ENCODE assay signal across 17 cellular contexts in the genomic region with DNA sequence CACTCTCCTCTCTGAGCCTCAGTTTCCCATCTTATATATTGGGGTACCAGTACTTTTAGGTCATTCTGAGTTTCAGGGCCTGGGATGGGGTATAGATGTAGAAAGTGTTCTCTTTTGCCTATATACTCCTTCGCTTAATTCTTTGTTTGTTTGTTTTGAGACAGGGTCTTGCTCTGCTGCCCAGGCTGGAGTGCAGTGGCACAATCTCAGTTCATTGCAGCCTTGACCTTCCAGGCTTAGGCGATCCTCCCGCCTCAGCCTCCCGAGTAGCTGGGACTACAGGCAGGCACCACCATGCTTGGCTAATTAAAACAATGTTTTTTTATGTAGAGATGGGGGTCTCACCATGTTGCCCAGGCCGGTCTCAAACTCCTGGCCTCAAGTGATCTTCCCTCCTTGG. TPM values are rescaled to one million over a fixed set of nuclear protein-coding genes. Genes with fewer than 3 reads are reported as not detected.
A peak's percentile ranks its signal among the peaks of the same experiment; 100 is the strongest.
DNase-seq lines count a peak whose midpoint lies in the region; ATAC-seq and TF ChIP-seq lines count a peak whose summit lies in the region.
"Had no signal": no experiment of that assay in that cellular context is flagged by ENCODE, and none has a peak within 500 bp of the region (broad histone marks: within the 10 kb centered on the region; RNA-seq: fewer than 3 reads in every experiment).

No MANE protein-coding gene starts in this region.

- H3K9me3 Mint-ChIP-seq in WTC11 = no peaks in the 10 kb centered on the region
- H3K9me3 Mint-ChIP-seq: CD4-positive, alpha-beta T cell; CD8-positive, alpha-beta T cell had no signal

- CTCF ChIA-PET in HEK293 (lab: Yijun Ruan, JAX) = interaction anchor here (1.1 to 1.3 kb wide), 4 partner anchors 14 to 34 kb away, joined by 3 to 6 read pairs (median 4); no protein-coding TSS in a partner anchor
- CTCF ChIA-PET in WTC11 (lab: Charles Lee) = interaction anchor here (1.2 to 2.2 kb wide), 4 partner anchors 14 to 20 kb away, joined by 3 to 8 read pairs (median 6); no protein-coding TSS in a partner anchor

- peaks cover 32% of the 10 kb centered on the region for H3K4me1 Mint-ChIP-seq in WTC11
- H3K4me1 Mint-ChIP-seq: B cell had no signal

- TF ChIP-seq CTCF in HEK293 (tag by site-specific recombination; IDR thresholded peaks at IDR 0.05) (no peak), WTC11 (IDR thresholded peaks at IDR 0.05) (no peak), dorsolateral prefrontal cortex (IDR thresholded peaks at IDR 0.05 in 54 of 56, conservative IDR thresholded peaks at IDR 0.05 in 2 of 56; ENCODE audit: low read depth in 1 of 56, partially characterized antibody in 56 of 56) (no peak)

- H3K27me3 ChIP-seq in dorsolateral prefrontal cortex = peaks cover 0 to 4% (median 0%) of the 10 kb centered on the region in 45 donors

- H3K27ac ChIP-seq in HEK293 (ENCODE audit: extremely low read depth, low read depth, low read length) (no peak overlapping the region), dorsolateral prefrontal cortex (peak overlapping the region in 30 of 59 donors; percentile 17 to 75 (median 55))
- H3K27ac ChIP-seq: 22Rv1; A549; BLaER1 treated with 17β-estradiol and CSF1 and Interleukin-3, amounts not matched to agents 10 nM and 100 nM; C4-2B had no signal

- DNase-seq in WTC11 (ENCODE audit: low spot score) (no peak), dorsolateral prefrontal cortex (no peak), NCI-H1105 treated with DMSO at 0.1 percent for 48 hours (lab: John Stamatoyannopoulos, UW) (no peak), activated gamma-delta T cell (lab: John Stamatoyannopoulos, UW) (no peak)
- DNase-seq: AML-193; Caco-2; Calu3; CD4-positive, alpha-beta T cell; CD8-positive, alpha-beta T cell; DMS79 treated with DMSO at 0.1 percent for 48 hours; GF-D8 had no signal

- H3K27ac Mint-ChIP-seq in WTC11 = no peak overlapping the region
- H3K27ac Mint-ChIP-seq: B cell; CD4-positive, alpha-beta T cell; CD8-positive, alpha-beta T cell had no signal

- H3K4me3 ChIP-seq in HEK293 (ENCODE audit: low read depth, low read length) = no peak overlapping the region
- no peak overlapping the region for H3K4me3 ChIP-seq in dorsolateral prefrontal cortex
- H3K4me3 ChIP-seq: A549; BLaER1 treated with 17β-estradiol and CSF1 and Interleukin-3, amounts not matched to agents 10 nM and 100 nM had no signal

- H3K36me3 Mint-ChIP-seq in WTC11 = peaks cover 16% of the 10 kb centered on the region
- H3K36me3 Mint-ChIP-seq: CD8-positive, alpha-beta T cell had no signal

- H3K27me3 Mint-ChIP-seq in WTC11 (ENCODE audit: low read depth) = no peaks in the 10 kb centered on the region

- POLR2A ChIA-PET in HEK293 (lab: Yijun Ruan, JAX) = no interaction called here
- POLR2A ChIA-PET in WTC11 (lab: Charles Lee) = interaction anchor here (0.8 kb wide), 1 partner anchor 37 kb away, joined by 10 read pairs; no protein-coding TSS in a partner anchor

- H3K4me1 ChIP-seq in HEK293 (ENCODE audit: control insufficient read depth, insufficient read depth, low read length) = 0 out of 2 replicates have a peak, but pooled peaks cover 7% of the 10 kb centered on the region
- H3K4me1 ChIP-seq: A549, Caco-2 had no signal

- H3K36me3 ChIP-seq in HEK293 (ENCODE audit: control insufficient read depth in 2 of 2, insufficient read depth in 1 of 2, low read length in 2 of 2) = no peaks in the 10 kb centered on the region
- H3K36me3 ChIP-seq: BLaER1 treated with 17β-estradiol and CSF1 and Interleukin-3, amounts not matched to agents 10 nM and 100 nM had no signal

- ATAC-seq in WTC11 = no peak
- ATAC-seq: A549; CD8-positive, alpha-beta T cell had no signal

- intact Hi-C loops in dorsolateral prefrontal cortex (cut with DNase I) = no loop called here

- H3K4me3 Mint-ChIP-seq in WTC11 = no peak overlapping the region
- H3K4me3 Mint-ChIP-seq: B cell; CD4-positive, alpha-beta T cell; CD8-positive, alpha-beta T cell had no signal

- H3K9me3 ChIP-seq in HEK293 (ENCODE audit: control insufficient read depth, insufficient read depth, low read depth, low read length) = no peaks in the 10 kb centered on the region
- H3K9me3 ChIP-seq: A549, Caco-2 had no signal

TF ChIP-seq in HEK293, 187 proteins besides CTCF, POLR2A, EP300 and RAD21:
- peak; percentile 88 for TF ChIP-seq ZNF121 (tag by site-specific recombination; IDR thresholded peaks at IDR 0.05)
- TF ChIP-seq, protein P1, sequence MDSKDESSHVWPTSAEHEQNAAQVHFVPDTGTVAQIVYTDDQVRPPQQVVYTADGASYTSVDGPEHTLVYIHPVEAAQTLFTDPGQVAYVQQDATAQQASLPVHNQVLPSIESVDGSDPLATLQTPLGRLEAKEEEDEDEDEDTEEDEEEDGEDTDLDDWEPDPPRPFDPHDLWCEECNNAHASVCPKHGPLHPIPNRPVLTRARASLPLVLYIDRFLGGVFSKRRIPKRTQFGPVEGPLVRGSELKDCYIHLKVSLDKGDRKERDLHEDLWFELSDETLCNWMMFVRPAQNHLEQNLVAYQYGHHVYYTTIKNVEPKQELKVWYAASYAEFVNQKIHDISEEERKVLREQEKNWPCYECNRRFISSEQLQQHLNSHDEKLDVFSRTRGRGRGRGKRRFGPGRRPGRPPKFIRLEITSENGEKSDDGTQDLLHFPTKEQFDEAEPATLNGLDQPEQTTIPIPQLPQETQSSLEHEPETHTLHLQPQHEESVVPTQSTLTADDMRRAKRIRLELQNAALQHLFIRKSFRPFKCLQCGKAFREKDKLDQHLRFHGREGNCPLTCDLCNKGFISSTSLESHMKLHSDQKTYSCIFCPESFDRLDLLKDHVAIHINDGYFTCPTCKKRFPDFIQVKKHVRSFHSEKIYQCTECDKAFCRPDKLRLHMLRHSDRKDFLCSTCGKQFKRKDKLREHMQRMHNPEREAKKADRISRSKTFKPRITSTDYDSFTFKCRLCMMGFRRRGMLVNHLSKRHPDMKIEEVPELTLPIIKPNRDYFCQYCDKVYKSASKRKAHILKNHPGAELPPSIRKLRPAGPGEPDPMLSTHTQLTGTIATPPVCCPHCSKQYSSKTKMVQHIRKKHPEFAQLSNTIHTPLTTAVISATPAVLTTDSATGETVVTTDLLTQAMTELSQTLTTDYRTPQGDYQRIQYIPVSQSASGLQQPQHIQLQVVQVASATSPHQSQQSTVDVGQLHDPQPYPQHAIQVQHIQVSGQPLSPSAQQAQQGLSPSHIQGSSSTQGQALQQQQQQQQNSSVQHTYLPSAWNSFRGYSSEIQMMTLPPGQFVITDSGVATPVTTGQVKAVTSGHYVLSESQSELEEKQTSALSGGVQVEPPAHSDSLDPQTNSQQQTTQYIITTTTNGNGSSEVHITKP (tag by site-specific recombination; IDR thresholded peaks at IDR 0.05) = no peak

TF ChIP-seq in WTC11, 78 proteins besides CTCF, POLR2A, EP300 and RAD21:
- TF ChIP-seq IRF2 (CRISPR knock-in tag; IDR thresholded peaks at IDR 0.05; ENCODE audit: borderline replicate concordance, low read depth) = no peak
- peak; percentile 53; the same call in 1 of the 2 replicates for TF ChIP-seq ZNF121 (CRISPR knock-in tag; IDR thresholded peaks at IDR 0.05)

RNA-seq across cellular contexts. Expression of gene TMEM132B, which starts 31.1 kb away (rescaled TPM):
- total RNA-seq in WTC11 (2021) = 79.0 to 83.4 TPM (median 83.3 TPM) in 3 replicates
- total RNA-seq in dorsolateral prefrontal cortex = 100 to 1,000 TPM in 116 of 120 experiments, 10 to 100 TPM in 4; 68.9 to 223 (median 154) TPM
- total RNA-seq: Caco-2; CD4-positive, alpha-beta T cell; CD8-positive, alpha-beta T cell had no signal

Comparison
In these comparisons a context has a peak if more than half of its experiments do, and no peak if none do; other contexts are left out.
1. Of the 8 proteins assayed by ChIP-seq in both HEK293 and WTC11: peak only in HEK293: none; only in WTC11: none; in both: ZNF121; in neither: 7.